Comparison of ENCODE assay signal across 9 cellular contexts in the genomic region with DNA sequence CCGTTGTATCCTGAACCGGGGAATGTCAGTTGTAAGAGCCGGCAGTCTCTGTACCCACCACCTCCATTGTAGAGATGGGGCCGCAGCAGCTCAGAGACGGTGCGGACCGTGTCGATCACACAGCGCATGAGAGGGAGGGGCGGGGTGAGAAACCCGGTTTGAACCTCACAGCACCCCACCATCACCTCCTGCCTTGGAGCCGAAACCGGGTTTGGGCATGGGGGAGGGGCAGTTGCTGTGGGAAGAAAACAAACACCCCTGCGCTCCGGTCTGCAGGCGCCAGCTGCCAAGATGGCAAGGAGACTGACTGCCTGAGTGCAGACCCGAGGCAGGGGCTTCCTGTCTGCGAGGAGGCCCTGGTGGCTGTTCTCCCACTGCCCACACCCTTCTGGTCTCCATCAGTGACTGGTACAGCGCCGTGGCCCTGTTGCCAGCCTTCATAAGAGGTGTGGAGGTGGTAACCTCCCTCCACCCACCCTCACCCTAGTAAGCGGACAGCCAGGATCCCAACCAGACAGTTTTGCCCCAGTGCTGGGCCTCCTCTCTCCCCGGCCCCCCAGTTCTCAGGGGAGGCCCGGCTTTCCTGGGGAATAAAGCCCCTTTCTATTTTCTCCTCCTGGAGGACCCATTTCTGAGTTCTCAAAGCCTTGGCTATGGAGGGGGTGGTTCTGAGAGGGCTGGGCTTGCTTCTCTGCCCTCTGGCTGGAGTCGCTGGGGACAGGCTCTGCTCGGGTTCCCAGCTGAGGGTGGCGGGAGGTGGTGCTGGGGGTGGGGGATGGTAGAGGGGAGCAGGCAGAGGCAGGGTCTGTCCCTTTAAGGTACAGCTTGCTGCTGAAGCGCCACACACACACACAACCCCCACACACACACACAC.
A peak's percentile ranks its signal among the peaks of the same experiment; 100 is the strongest.
DNase-seq lines count a peak whose midpoint lies in the region; ATAC-seq, FAIRE-seq and TF ChIP-seq lines count a peak whose summit lies in the region.
"Had no signal": no experiment of that assay in that cellular context is flagged by ENCODE, and none has a peak within 500 bp of the region (broad histone marks: within the 10 kb centered on the region; RNA-seq: fewer than 3 reads in every experiment).

No MANE protein-coding gene starts in this region.

- WGBS in GM23248 (ENCODE audit: low coverage in 1 of 2, low lambda C conversion rate in 2 of 2, missing lambda C conversion rate in 2 of 2), 2 experiments = 25 to 26% methylated on average over 23 to 27 of the region's 27 CpGs
- WGBS in esophagus squamous epithelium, 2 donors = 36 to 54% methylated on average over 4 to 8 of the region's 27 CpGs
- WGBS in trophoblast cell (ENCODE audit: extremely low coverage, insufficient coverage, insufficient read length) = no CpG with 5 or more reads among the region's 27 CpGs

- H3K18ac ChIP-seq in trophoblast cell (ENCODE audit: low read length) = peak overlapping the region; percentile 43

- no peak overlapping the region for H3K23ac ChIP-seq in trophoblast cell (ENCODE audit: low read length)

- H3K79me1 ChIP-seq in trophoblast cell (ENCODE audit: low read length) = peaks cover 19% of the 10 kb centered on the region

- in situ Hi-C loops in GM23248 (cut with MboI) = loop anchor here (25.0 kb wide), 1 partner anchor 363 kb away; no protein-coding TSS in a partner anchor

- H3K36me3 ChIP-seq in GM23248 (ENCODE audit: low read depth) = no peaks in the 10 kb centered on the region
- no peaks in the 10 kb centered on the region for H3K36me3 ChIP-seq in esophagus squamous epithelium
- H3K36me3 ChIP-seq in trophoblast cell (ENCODE audit: control insufficient read depth in 1 of 2, insufficient read depth in 2 of 2, low read length in 2 of 2) = no peaks in the 10 kb centered on the region
- no peaks in the 10 kb centered on the region for H3K36me3 ChIP-seq in colonic mucosa
- H3K36me3 ChIP-seq: pancreas had no signal

- H4K8ac ChIP-seq in trophoblast cell (ENCODE audit: low read depth, low read length) = peak overlapping the region; percentile 5

- TF ChIP-seq POLR2A in esophagus squamous epithelium (IDR thresholded peaks at IDR 0.05) (no peak), GM12892 (IDR thresholded peaks at IDR 0.05; ENCODE audit: low read depth, low read length) (no peak)

- H3K14ac ChIP-seq in trophoblast cell (ENCODE audit: low read length) = peak overlapping the region; percentile 1

- no peaks in the 10 kb centered on the region for H3K79me2 ChIP-seq in GM23248 (ENCODE audit: insufficient read depth)
- no peaks in the 10 kb centered on the region for H3K79me2 ChIP-seq in trophoblast cell (ENCODE audit: control insufficient read depth, insufficient read depth, low read length, poor library complexity)

- H3K9me3 ChIP-seq in GM23248 (ENCODE audit: low read depth) (no peaks in the 10 kb centered on the region), esophagus squamous epithelium (no peaks in the 10 kb centered on the region), trophoblast cell (ENCODE audit: insufficient read depth, low read depth, low read length) (no peaks in the 10 kb centered on the region), colonic mucosa (no peaks in the 10 kb centered on the region)
- H3K9me3 ChIP-seq: pancreas had no signal

- no peaks in the 10 kb centered on the region for H3F3A ChIP-seq in GM23248 (ENCODE audit: insufficient read depth)

- H2AFZ ChIP-seq in GM23248 = peak overlapping the region; percentile 36; the same call in 1 of the 2 replicates
- peak overlapping the region; percentile 31 for H2AFZ ChIP-seq in trophoblast cell (ENCODE audit: insufficient read depth, low read length, poor library complexity)

- H2BK5ac ChIP-seq in trophoblast cell (ENCODE audit: low read depth, low read length, poor library complexity) = no peak overlapping the region

- H2AK5ac ChIP-seq in trophoblast cell (ENCODE audit: low read length) = peak overlapping the region; percentile 30

- H3K27ac ChIP-seq in GM23248 = no peak overlapping the region
- peak overlapping the region in 1 of 4 donors; percentile 25 for H3K27ac ChIP-seq in esophagus squamous epithelium
- no peak overlapping the region for H3K27ac ChIP-seq in trophoblast cell (ENCODE audit: low read depth, low read length)
- no peak overlapping the region for H3K27ac ChIP-seq in colonic mucosa
- H3K27ac ChIP-seq: pancreas had no signal

- no peak for FAIRE-seq in GM12892 (lab: Jason Lieb, UNC)
- FAIRE-seq: pancreas had no signal

- intact Hi-C loops in esophagus squamous epithelium (cut with DNase I) (no loop called here), colonic mucosa (cut with DNase I) (no loop called here)

- peak overlapping the region; percentile 21 for H2BK12ac ChIP-seq in trophoblast cell (ENCODE audit: low read length)

- no peak overlapping the region for H3K4ac ChIP-seq in trophoblast cell (ENCODE audit: low read depth, low read length)

- H3K4me1 ChIP-seq in GM23248 (ENCODE audit: insufficient read depth) = no peaks in the 10 kb centered on the region
- peaks cover 12 to 30% (median 14%) of the 10 kb centered on the region in 3 donors for H3K4me1 ChIP-seq in esophagus squamous epithelium
- H3K4me1 ChIP-seq in trophoblast cell (ENCODE audit: control insufficient read depth in 1 of 2, insufficient read depth in 2 of 2, low read length in 2 of 2) = peaks cover 33 to 41% of the 10 kb centered on the region in 2 experiments
- H3K4me1 ChIP-seq in colonic mucosa = no peaks in the 10 kb centered on the region
- H3K4me1 ChIP-seq: pancreas had no signal

- no peak overlapping the region for H3K9ac ChIP-seq in GM23248
- H3K9ac ChIP-seq in trophoblast cell (ENCODE audit: low read length) = no peak overlapping the region
- H3K9ac ChIP-seq in colonic mucosa (ENCODE audit: low read depth in 2 of 2, low read length in 2 of 2) = no peak overlapping the region

- H2BK120ac ChIP-seq in trophoblast cell (ENCODE audit: insufficient read depth, low read length, poor library complexity) = peak overlapping the region; percentile 46

- H3K4me2 ChIP-seq in GM23248 (ENCODE audit: unreplicated experiment) = peak overlapping the region; percentile 41
- H3K4me2 ChIP-seq in trophoblast cell (ENCODE audit: low read length) = peak overlapping the region; percentile 70

- H4K91ac ChIP-seq in trophoblast cell (ENCODE audit: low read depth, low read length) = peak overlapping the region; percentile 6

- H3K4me3 ChIP-seq in GM23248 (peak overlapping the region; percentile 44), esophagus squamous epithelium (peak overlapping the region in 3 of 4 donors; percentile 25 to 66 (median 52)), trophoblast cell (ENCODE audit: low read depth, low read length) (no peak overlapping the region), colonic mucosa (no peak overlapping the region)

- H3K27me3 ChIP-seq in GM23248 (replicated peaks; ENCODE audit: insufficient read depth) (peaks cover 14% of the 10 kb centered on the region; the same call in 1 of the 2 replicates), esophagus squamous epithelium (peaks cover 0 to 21% (median 0%) of the 10 kb centered on the region in 4 donors), trophoblast cell (ENCODE audit: insufficient read depth, low read length) (no peaks in the 10 kb centered on the region), colonic mucosa (no peaks in the 10 kb centered on the region)
- H3K27me3 ChIP-seq: pancreas had no signal

- no peaks in the 10 kb centered on the region for H3K9me2 ChIP-seq in GM23248 (ENCODE audit: insufficient read depth)

- ATAC-seq in GM18858 (IDR thresholded peaks at IDR 0.05; ENCODE audit: unreplicated experiment) (no peak), HG03108 (IDR thresholded peaks at IDR 0.05; ENCODE audit: unreplicated experiment) (no peak)

- DNase-seq in GM23248 (no peak), T-helper 9 cell (peak; percentile 43), esophagus squamous epithelium (lab: John Stamatoyannopoulos, UW) (no peak), trophoblast cell (no peak), GM12892 (ENCODE audit: insufficient read length) (no peak), colonic mucosa (no peak)
- DNase-seq: pancreas had no signal

- H4K20me1 ChIP-seq in GM23248 (ENCODE audit: insufficient read depth) = no peaks in the 10 kb centered on the region

- no peak overlapping the region for H4K12ac ChIP-seq in trophoblast cell (ENCODE audit: low read depth, low read length)

- no peak for TF ChIP-seq CTCF in esophagus squamous epithelium (IDR thresholded peaks at IDR 0.05)
- TF ChIP-seq CTCF in colonic mucosa (IDR thresholded peaks at IDR 0.05) = no peak

Comparison
In these comparisons a context has a peak if more than half of its experiments do, and no peak if none do; other contexts are left out.
1. H3K4me3 ChIP-seq: peak in GM23248 (single experiment) and esophagus squamous epithelium (3 of 4); none in trophoblast cell (single experiment) and colonic mucosa (single experiment).